Comparison of ENCODE assay signal across 21 cellular contexts in the genomic region with DNA sequence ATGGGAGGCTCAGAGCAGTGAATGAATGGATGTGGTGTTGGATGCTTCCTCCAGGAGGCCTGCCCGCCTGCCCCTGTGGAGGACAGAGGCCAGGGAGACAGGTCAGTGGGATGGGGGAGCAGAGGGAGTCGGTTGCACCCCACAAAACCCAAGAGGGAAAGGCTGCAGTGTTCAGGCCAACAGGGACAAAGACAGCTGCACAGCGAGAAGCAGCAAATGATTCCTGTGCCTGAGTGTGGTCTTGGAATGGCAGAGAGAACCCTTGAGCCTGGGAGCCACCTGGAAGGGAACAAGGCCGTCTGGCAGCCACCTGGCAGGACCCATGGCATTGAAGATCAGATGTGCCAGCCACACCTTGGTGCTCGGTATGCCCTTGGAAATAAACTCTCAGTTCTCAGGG. TPM values are rescaled to one million over a fixed set of nuclear protein-coding genes. Genes with fewer than 3 reads are reported as not detected.
"Had no signal": no experiment of that assay in that cellular context is flagged by ENCODE, and none has a peak within 500 bp of the region (broad histone marks: within the 10 kb centered on the region; RNA-seq: fewer than 3 reads in every experiment).

No MANE protein-coding gene starts in this region.

- H3K27me3 ChIP-seq: testis, upper lobe of left lung had no signal

- H3K9me3 ChIP-seq: prostate gland, testis, upper lobe of left lung had no signal

- H3K27me3 Mint-ChIP-seq: stimulated activated naive CD8-positive, alpha-beta T cell treated with anti-CD3 and anti-CD28 coated beads, Interleukin-15, Interleukin-2, amounts not matched to agents 100 ng/mL and 50 ng/mL, for 24 hours had no signal

- H3K4me3 ChIP-seq: prostate gland, testis, upper lobe of left lung had no signal

- H3K36me3 Mint-ChIP-seq: activated naive CD8-positive, alpha-beta T cell treated with anti-CD3 and anti-CD28 coated beads, Interleukin-2, amount 10 ng/mL, durations not matched to agents 7 days and 5 days; brain; immature natural killer cell had no signal

- H3K4me1 ChIP-seq: foreskin keratinocyte, prostate gland had no signal

- ATAC-seq: activated T-cell treated with anti-CD3 and anti-CD28 coated beads, Interleukin-2, amount 50 U/mL, for 72 hours; foreskin keratinocyte; right cardiac atrium had no signal

- DNase-seq: activated CD4-positive, alpha-beta T cell treated with anti-CD3 and anti-CD28 coated beads for 4 hours; activated CD8-positive, alpha-beta memory T cell treated with anti-CD3 and anti-CD28 coated beads, Interleukin-2, amount 50 U/mL, for 48 hours; activated naive CD4-positive, alpha-beta T cell; activated naive CD8-positive, alpha-beta T cell treated with anti-CD3 and anti-CD28 coated beads, Interleukin-2, amount 10 ng/mL, durations not matched to agents 7 days and 5 days; activated T-cell treated with anti-CD3 and anti-CD28 coated beads, Interleukin-2, amount 50 U/mL, for 72 hours; cortex of kidney; effector CD8-positive, alpha-beta T cell; foreskin keratinocyte; immature natural killer cell; mesendoderm; right cardiac atrium; testis had no signal

- H3K9me3 Mint-ChIP-seq: activated naive CD8-positive, alpha-beta T cell treated with anti-CD3 and anti-CD28 coated beads, Interleukin-2, amount 10 ng/mL, durations not matched to agents 7 days and 5 days; activated T-cell treated with anti-CD3 and anti-CD28 coated beads, Interleukin-2, amount 50 U/mL, for 72 hours; immature natural killer cell; nephron; stimulated activated naive CD8-positive, alpha-beta T cell treated with anti-CD3 and anti-CD28 coated beads, Interleukin-15, Interleukin-2, amounts not matched to agents 100 ng/mL and 50 ng/mL, for 24 hours had no signal

- H3K4me3 Mint-ChIP-seq: activated naive CD8-positive, alpha-beta T cell treated with anti-CD3 and anti-CD28 coated beads, Interleukin-2, amount 10 ng/mL, durations not matched to agents 7 days and 5 days; activated T-cell treated with anti-CD3 and anti-CD28 coated beads, Interleukin-2, amount 50 U/mL, for 72 hours; brain; immature natural killer cell; nephron; stimulated activated naive CD8-positive, alpha-beta T cell treated with anti-CD3 and anti-CD28 coated beads, Interleukin-15, Interleukin-2, amounts not matched to agents 100 ng/mL and 50 ng/mL, for 24 hours had no signal

- H3K27ac ChIP-seq: foreskin keratinocyte, prostate gland, testis, upper lobe of left lung, VCaP had no signal

- H3K27ac Mint-ChIP-seq: activated naive CD8-positive, alpha-beta T cell treated with anti-CD3 and anti-CD28 coated beads, Interleukin-2, amount 10 ng/mL, durations not matched to agents 7 days and 5 days; activated T-cell treated with anti-CD3 and anti-CD28 coated beads, Interleukin-2, amount 50 U/mL, for 72 hours; immature natural killer cell; nephron; stimulated activated naive CD8-positive, alpha-beta T cell treated with anti-CD3 and anti-CD28 coated beads, Interleukin-15, Interleukin-2, amounts not matched to agents 100 ng/mL and 50 ng/mL, for 24 hours had no signal

- H3K36me3 ChIP-seq: prostate gland, upper lobe of left lung had no signal

RNA-seq across cellular contexts. Expression of a gene that starts 8.1 kb away (rescaled TPM):
- total RNA-seq: activated naive CD8-positive, alpha-beta T cell treated with anti-CD3 and anti-CD28 coated beads, Interleukin-2, amount 10 ng/mL, durations not matched to agents 7 days and 5 days; activated T-cell treated with anti-CD3 and anti-CD28 coated beads, Interleukin-2, amount 50 U/mL, for 72 hours; foreskin keratinocyte; T-helper 1 cell treated with Interleukin-12 subunit alpha and Interleukin-12 subunit beta and Interleukin-4 antibody, amounts not matched to agents 30 ng/mL and 1 ng/mL, for 36 hours had no signal
- polyA plus RNA-seq: foreskin keratinocyte, immature natural killer cell had no signal

RNA-seq across cellular contexts. Expression of a gene that starts 43.7 kb away (rescaled TPM):
- total RNA-seq: activated naive CD8-positive, alpha-beta T cell treated with anti-CD3 and anti-CD28 coated beads, Interleukin-2, amount 10 ng/mL, durations not matched to agents 7 days and 5 days; activated T-cell treated with anti-CD3 and anti-CD28 coated beads, Interleukin-2, amount 50 U/mL, for 72 hours; foreskin keratinocyte; lower leg skin; omental fat pad; prostate gland; right cardiac atrium; T-helper 1 cell treated with Interleukin-12 subunit alpha and Interleukin-12 subunit beta and Interleukin-4 antibody, amounts not matched to agents 30 ng/mL and 1 ng/mL, for 36 hours; testis; upper lobe of left lung had no signal
- polyA plus RNA-seq: foreskin keratinocyte, immature natural killer cell, right cardiac atrium had no signal

RNA-seq across cellular contexts. Expression of a gene that starts 59.2 kb away (rescaled TPM):
- total RNA-seq: activated naive CD8-positive, alpha-beta T cell treated with anti-CD3 and anti-CD28 coated beads, Interleukin-2, amount 10 ng/mL, durations not matched to agents 7 days and 5 days; foreskin keratinocyte; lower leg skin; omental fat pad; right cardiac atrium; T-helper 1 cell treated with Interleukin-12 subunit alpha and Interleukin-12 subunit beta and Interleukin-4 antibody, amounts not matched to agents 30 ng/mL and 1 ng/mL, for 36 hours; testis had no signal
- polyA plus RNA-seq: foreskin keratinocyte, immature natural killer cell, right cardiac atrium had no signal
